25 cellular contexts compared by ENCODE assay signal in the genomic region with DNA sequence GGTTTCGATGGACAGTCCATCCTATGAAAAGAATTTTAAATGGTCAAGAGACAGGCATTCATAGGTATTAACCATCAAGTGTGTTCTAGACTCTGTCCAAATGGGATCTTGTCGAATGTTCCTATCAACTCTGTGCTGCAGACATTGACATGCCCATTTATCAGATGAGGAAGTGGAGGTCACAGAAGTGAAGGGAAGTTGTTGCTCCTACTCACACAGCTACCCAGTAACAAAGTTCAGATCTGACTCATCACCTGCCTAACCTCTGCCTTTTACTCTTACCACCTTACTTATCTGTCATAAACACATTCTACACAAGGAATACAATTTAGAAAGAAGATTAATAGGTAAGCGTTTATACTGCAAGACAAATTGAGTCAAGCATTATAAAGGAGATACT.
"Had no signal": no experiment of that assay in that cellular context is flagged by ENCODE, and none has a peak within 500 bp of the region (broad histone marks: within the 10 kb centered on the region; RNA-seq: fewer than 3 reads in every experiment).

No MANE protein-coding gene starts in this region.

- H3K27ac ChIP-seq: breast epithelium, coronary artery, Peyer's patch, RWPE1, SJCRH30 had no signal

- H3K27me3 ChIP-seq: breast epithelium, Peyer's patch had no signal

- H3K36me3 ChIP-seq: breast epithelium, Peyer's patch, SJCRH30 had no signal

- H3K27ac Mint-ChIP-seq: activated CD8-positive, alpha-beta memory T cell treated with anti-CD3 and anti-CD28 coated beads, Interleukin-2, amount 10 ng/mL, durations not matched to agents 7 days and 5 days; activated naive CD4-positive, alpha-beta T cell treated with anti-CD3 and anti-CD28 coated beads, Interleukin-2, amount 50 U/mL, for 24 hours; activated T-cell treated with anti-CD3 and anti-CD28 coated beads, Interleukin-2, amount 50 U/mL, for 24 hours; activated T-helper 1 cell treated with anti-CD3 and anti-CD28 coated beads, Interleukin-12 subunit alpha, Interleukin-12 subunit beta, Interleukin-2, Interleukin-4 antibody, amounts not matched to agents 30 ng/mL and 10 ng/mL and 1 ng/mL, durations not matched to agents 14 hours and 24 hours and 36 hours; WTC11 had no signal

- H3K4me3 Mint-ChIP-seq: activated CD8-positive, alpha-beta memory T cell treated with anti-CD3 and anti-CD28 coated beads, Interleukin-2, amount 10 ng/mL, durations not matched to agents 7 days and 5 days; activated naive CD4-positive, alpha-beta T cell treated with anti-CD3 and anti-CD28 coated beads, Interleukin-2, amount 50 U/mL, for 24 hours; activated T-cell treated with anti-CD3 and anti-CD28 coated beads, Interleukin-2, amount 50 U/mL, for 24 hours; activated T-helper 1 cell treated with anti-CD3 and anti-CD28 coated beads, Interleukin-12 subunit alpha, Interleukin-12 subunit beta, Interleukin-2, Interleukin-4 antibody, amounts not matched to agents 30 ng/mL and 10 ng/mL and 1 ng/mL, durations not matched to agents 14 hours and 24 hours and 36 hours; WTC11 had no signal

- H3K9me3 Mint-ChIP-seq: activated naive CD4-positive, alpha-beta T cell treated with anti-CD3 and anti-CD28 coated beads, Interleukin-2, amount 50 U/mL, for 24 hours; activated T-cell treated with anti-CD3 and anti-CD28 coated beads, Interleukin-2, amount 50 U/mL, for 24 hours; activated T-helper 1 cell treated with anti-CD3 and anti-CD28 coated beads, Interleukin-12 subunit alpha, Interleukin-12 subunit beta, Interleukin-2, Interleukin-4 antibody, amounts not matched to agents 30 ng/mL and 10 ng/mL and 1 ng/mL, durations not matched to agents 14 hours and 24 hours and 36 hours; WTC11 had no signal

- H3K4me1 ChIP-seq: breast epithelium, Peyer's patch, SJCRH30 had no signal

- H3K4me3 ChIP-seq: breast epithelium, coronary artery, Peyer's patch, SJCRH30 had no signal

- H3K4me1 Mint-ChIP-seq: activated CD8-positive, alpha-beta memory T cell treated with anti-CD3 and anti-CD28 coated beads, Interleukin-2, amount 10 ng/mL, durations not matched to agents 7 days and 5 days; activated naive CD4-positive, alpha-beta T cell treated with anti-CD3 and anti-CD28 coated beads, Interleukin-2, amount 50 U/mL, for 24 hours; WTC11 had no signal

- H3K4me2 ChIP-seq: SK-N-SH had no signal

- H3K9me3 ChIP-seq: breast epithelium, Peyer's patch, SJCRH30, SK-N-SH had no signal

- H3K9ac ChIP-seq: SK-N-SH had no signal

- ATAC-seq: activated CD8-positive, alpha-beta memory T cell treated with anti-CD3 and anti-CD28 coated beads, Interleukin-2, amount 10 ng/mL, durations not matched to agents 7 days and 5 days; WTC11 had no signal

- DNase-seq: activated CD4-positive, alpha-beta T cell treated with anti-CD3 and anti-CD28 coated beads for 48 hours; activated CD4-positive, alpha-beta T cell treated with anti-CD3 and anti-CD28 coated beads, Interleukin-2, amount 50 U/mL, for 4 hours; activated CD4-positive, CD25-positive, alpha-beta regulatory T cell treated with anti-CD3 and anti-CD28 coated beads, Interleukin-2, amount 50 U/mL, for 72 hours; activated CD8-positive, alpha-beta memory T cell treated with anti-CD3 and anti-CD28 coated beads, Interleukin-2, amount 10 ng/mL, durations not matched to agents 7 days and 5 days; activated effector memory CD4-positive, alpha-beta T cell treated with Interleukin-2 at 50 U/mL for 16 hours; activated naive CD4-positive, alpha-beta T cell; activated T-cell treated with anti-CD3 and anti-CD28 coated beads, Interleukin-2, amount 50 U/mL, for 24 hours; aorta; caudate nucleus; MM.1S; NCI-H1105 treated with DMSO at 0.1 percent for 48 hours; NCI-H1436 treated with DMSO at 0.1 percent for 48 hours; NCI-H187; NCI-H2081; Peyer's patch; Right ventricle myocardium superior; SJCRH30; SK-N-SH; T-helper 1 cell had no signal

- H3K27me3 Mint-ChIP-seq: activated CD8-positive, alpha-beta memory T cell treated with anti-CD3 and anti-CD28 coated beads, Interleukin-2, amount 10 ng/mL, durations not matched to agents 7 days and 5 days; activated naive CD4-positive, alpha-beta T cell treated with anti-CD3 and anti-CD28 coated beads, Interleukin-2, amount 50 U/mL, for 24 hours; activated T-cell treated with anti-CD3 and anti-CD28 coated beads, Interleukin-2, amount 50 U/mL, for 24 hours had no signal

- H3K36me3 Mint-ChIP-seq: activated CD8-positive, alpha-beta memory T cell treated with anti-CD3 and anti-CD28 coated beads, Interleukin-2, amount 10 ng/mL, durations not matched to agents 7 days and 5 days; activated naive CD4-positive, alpha-beta T cell treated with anti-CD3 and anti-CD28 coated beads, Interleukin-2, amount 50 U/mL, for 24 hours; WTC11 had no signal
